ENCODE assay signal across 18 cellular contexts in genomic region chr2:182416861-182417260, GRCh38. TPM values are rescaled to one million over a fixed set of nuclear protein-coding genes. Genes with fewer than 3 reads are reported as not detected.
A peak's percentile ranks its signal among the peaks of the same experiment; 100 is the strongest.
DNase-seq lines count a peak whose midpoint lies in the region; ATAC-seq, FAIRE-seq and TF ChIP-seq lines count a peak whose summit lies in the region.
"Had no signal": no experiment of that assay in that cellular context is flagged by ENCODE, and none has a peak within 500 bp of the region (broad histone marks: within the 10 kb centered on the region; RNA-seq: fewer than 3 reads in every experiment).

No MANE protein-coding gene starts in this region.

- H3K27me3 Mint-ChIP-seq in GM23338 (ENCODE audit: insufficient read depth, low read depth, poor library complexity) (no peaks in the 10 kb centered on the region), neural progenitor cell (ENCODE audit: insufficient read depth, low read depth) (no peaks in the 10 kb centered on the region)
- H3K27me3 Mint-ChIP-seq: CD8-positive, alpha-beta memory T cell had no signal

- H3F3A ChIP-seq in GM23338 (replicated peaks; ENCODE audit: low read depth), result no peaks in the 10 kb centered on the region
- no peaks in the 10 kb centered on the region for H3F3A ChIP-seq in neural progenitor cell (ENCODE audit: low read depth)

- H3K9me3 Mint-ChIP-seq in GM23338, result no peaks in the 10 kb centered on the region
- no peaks in the 10 kb centered on the region for H3K9me3 Mint-ChIP-seq in neural progenitor cell

- H3K9ac ChIP-seq in neural progenitor cell, result no peak overlapping the region
- H3K9ac ChIP-seq: BLaER1 had no signal

- H3K9me3 ChIP-seq in neural progenitor cell (ENCODE audit: low read depth), result no peaks in the 10 kb centered on the region
- H3K9me3 ChIP-seq: BLaER1, Caco-2, HAP-1 had no signal

- H3K36me3 ChIP-seq in GM23338 (ENCODE audit: insufficient read depth) (no peaks in the 10 kb centered on the region), neural progenitor cell (no peaks in the 10 kb centered on the region)
- H3K36me3 ChIP-seq: BLaER1, HAP-1 had no signal

- H3K4me1 Mint-ChIP-seq in GM23338, result peaks cover 9% of the 10 kb centered on the region
- H3K4me1 Mint-ChIP-seq in neural progenitor cell, result peaks cover 9% of the 10 kb centered on the region
- H3K4me1 Mint-ChIP-seq: CD8-positive, alpha-beta memory T cell had no signal

- H3K27ac Mint-ChIP-seq in GM23338 (no peak overlapping the region), neural progenitor cell (no peak overlapping the region)
- H3K27ac Mint-ChIP-seq: CD8-positive, alpha-beta memory T cell had no signal

- no peak for FAIRE-seq in frontal cortex (lab: Jason Lieb, UNC)
- FAIRE-seq: GM18507, HepG2 had no signal

- no peaks in the 10 kb centered on the region for H4K20me1 ChIP-seq in GM23338 (replicated peaks; ENCODE audit: insufficient read depth)
- H4K20me1 ChIP-seq in neural progenitor cell (ENCODE audit: low read depth), result no peaks in the 10 kb centered on the region
- H4K20me1 ChIP-seq: BLaER1 had no signal

- ATAC-seq in GM23338, result no peak
- ATAC-seq: HepG2 had no signal

- H3K27me3 ChIP-seq in GM23338 (ENCODE audit: insufficient read depth), result no peaks in the 10 kb centered on the region
- H3K27me3 ChIP-seq in neural progenitor cell, result no peaks in the 10 kb centered on the region
- H3K27me3 ChIP-seq: BLaER1 had no signal

- H3K9me2 ChIP-seq in GM23338 (ENCODE audit: insufficient read depth), result no peaks in the 10 kb centered on the region; the same call in 1 of the 2 replicates

- DNase-seq in NCI-H82 (lab: John Stamatoyannopoulos, UW) (peak; percentile 13), NCI-H82 treated with DMSO at 0.1 percent for 48 hours (lab: John Stamatoyannopoulos, UW; ENCODE audit: unreplicated experiment) (no peak), GM23338 (ENCODE audit: low spot score) (no peak), SK-N-DZ (ENCODE audit: low spot score) (peak; percentile 18), neural progenitor cell (ENCODE audit: low spot score) (no peak), caudate nucleus (lab: John Stamatoyannopoulos, UW) (no peak), frontal cortex (ENCODE audit: low spot score in 2 of 2) (no peak), Kasumi-1 (lab: John Stamatoyannopoulos, UW) (no peak)
- DNase-seq: 8988T; AML-193; Caco-2; CD8-positive, alpha-beta memory T cell had no signal

- TF ChIP-seq CTCF in GM23338 (conservative IDR thresholded peaks at IDR 0.05; ENCODE audit: low read depth in 2 of 2), result no peak
- no peak for TF ChIP-seq CTCF in neural progenitor cell (IDR thresholded peaks at IDR 0.05)

- H3K4me3 Mint-ChIP-seq in GM23338 (no peak overlapping the region), neural progenitor cell (no peak overlapping the region)
- H3K4me3 Mint-ChIP-seq: CD8-positive, alpha-beta memory T cell had no signal

- no peak overlapping the region for H3K27ac ChIP-seq in GM23338 (ENCODE audit: low read depth)
- no peak overlapping the region for H3K27ac ChIP-seq in neural progenitor cell
- no peak overlapping the region for H3K27ac ChIP-seq in caudate nucleus (ENCODE audit: low read depth, low read length)
- H3K27ac ChIP-seq: BLaER1 had no signal

- 0 out of 2 replicates have a peak, but pooled peaks cover 4% of the 10 kb centered on the region for H3K4me1 ChIP-seq in GM23338 (ENCODE audit: insufficient read depth)
- no peaks in the 10 kb centered on the region for H3K4me1 ChIP-seq in neural progenitor cell
- H3K4me1 ChIP-seq: BLaER1, Caco-2 had no signal

- H3K79me2 ChIP-seq in GM23338 (replicated peaks; ENCODE audit: insufficient read depth) (no peaks in the 10 kb centered on the region), neural progenitor cell (ENCODE audit: low read depth) (no peaks in the 10 kb centered on the region)

- H3K4me2 ChIP-seq in GM23338 (no peak overlapping the region), neural progenitor cell (no peak overlapping the region)
- H3K4me2 ChIP-seq: BLaER1 had no signal

- H3K4me3 ChIP-seq in GM23338, result no peak overlapping the region
- H3K4me3 ChIP-seq in neural progenitor cell, result no peak overlapping the region
- H3K4me3 ChIP-seq: BLaER1, HAP-1 had no signal

- H2AFZ ChIP-seq in GM23338 (peak overlapping the region; percentile 82), neural progenitor cell (replicated peaks) (peak overlapping the region; percentile 41)

- H3K36me3 Mint-ChIP-seq in GM23338 (ENCODE audit: low read depth) (no peaks in the 10 kb centered on the region), neural progenitor cell (peaks cover 3% of the 10 kb centered on the region)
- H3K36me3 Mint-ChIP-seq: CD8-positive, alpha-beta memory T cell had no signal

TF ChIP-seq in GM23338, 12 proteins besides CTCF, POLR2A, EP300 and RAD21 (continues in another document):
- TF ChIP-seq ZNF114 (CRISPR knock-in tag; IDR thresholded peaks at IDR 0.05), result no peak
- no peak for TF ChIP-seq EZH2 (IDR thresholded peaks at IDR 0.05; ENCODE audit: low read depth, unreplicated experiment)
- TF ChIP-seq POLR2AphosphoS5 (IDR thresholded peaks at IDR 0.05; ENCODE audit: low read depth), result no peak
- TF ChIP-seq CREB1 (CRISPR knock-in tag; IDR thresholded peaks at IDR 0.05; ENCODE audit: low read depth), result no peak
- no peak for TF ChIP-seq JUNB (IDR thresholded peaks at IDR 0.05; ENCODE audit: unreplicated experiment)
- no peak for TF ChIP-seq EZH2phosphoT487 (IDR thresholded peaks at IDR 0.05; ENCODE audit: unreplicated experiment)
- TF ChIP-seq NANOG (IDR thresholded peaks at IDR 0.05; ENCODE audit: borderline replicate concordance), result no peak
- no peak for TF ChIP-seq STAT1 (IDR thresholded peaks at IDR 0.05; ENCODE audit: unreplicated experiment)
- TF ChIP-seq ZNF462 (CRISPR knock-in tag; IDR thresholded peaks at IDR 0.05), result no peak

RNA-seq across cellular contexts. Expression of gene PDE1A, which starts 10.0 kb away (rescaled TPM):
- 0.28 and 0.47 TPM in 2 replicates for total RNA-seq in GM23338 (2014; rRNA removed; shearing (Covaris generic))
- 0.05 and 0.31 TPM in 2 replicates for polyA plus RNA-seq in GM23338 (2016; fragmentation: Nextera tagmentation; extraction: Ambion mirVana)
- polyA plus RNA-seq in SK-N-DZ (2014; cell fraction: cytosol; rRNA removed), result 1.6 and 2.0 TPM in 2 replicates
- polyA plus RNA-seq in SK-N-DZ (2014; cell fraction: nucleus; rRNA removed), result 1.7 and 2.2 TPM in 2 replicates
- total RNA-seq in neural progenitor cell (ENCODE audit: low replicate concordance) (0.06 TPM in 1 of 2 replicates, not detected in the other), frontal cortex (51.0 TPM)
- total RNA-seq: Caco-2; CD8-positive, alpha-beta memory T cell; Daoy; HepG2; HT1080 had no signal
- polyA plus RNA-seq: CD8-positive, alpha-beta memory T cell; HepG2 had no signal

Comparison
In these comparisons a context has a peak if more than half of its experiments do, and no peak if none do; other contexts are left out.
1. DNase-seq: peak in NCI-H82 (single experiment) and SK-N-DZ (single experiment); none in NCI-H82 treated with DMSO at 0.1 percent for 48 hours (single experiment), GM23338 (single experiment), neural progenitor cell (single experiment), caudate nucleus (0 of 61), frontal cortex (0 of 2) and Kasumi-1 (0 of 2).
2. RNA of gene PDE1A, which starts 10.0 kb away (total RNA-seq): 51.0 TPM in frontal cortex (single experiment); 0.28 to 0.47 TPM in GM23338 and 0.06 TPM in neural progenitor cell; every median in the first group is over 10 times any median in the second.